ENCODE assay signal across 9 cellular contexts in genomic region chr7:109694122-109694521, GRCh38.
"Had no signal": no experiment of that assay in that cellular context is flagged by ENCODE, and none has a peak within 500 bp of the region (broad histone marks: within the 10 kb centered on the region; RNA-seq: fewer than 3 reads in every experiment).

No MANE protein-coding gene starts in this region.

- H3K36me3 ChIP-seq: HAP-1 had no signal

- H3K4me1 ChIP-seq: HAP-1 had no signal

- H3K4me3 ChIP-seq: HAP-1 had no signal

- H3K27me3 Mint-ChIP-seq: IgD-negative memory B cell had no signal

- ATAC-seq: HCT116, HepG2 had no signal

- H3K4me3 Mint-ChIP-seq: HFFc6, IgD-negative memory B cell had no signal

- H3K27ac ChIP-seq: HL-60 had no signal

- H3K4me1 Mint-ChIP-seq: IgD-negative memory B cell had no signal

- H3K27ac Mint-ChIP-seq: HFFc6, IgD-negative memory B cell had no signal

- DNase-seq: GOT3, H7, HFFc6, KBM-7 had no signal
